1 cellular context compared by ENCODE assay signal in the genomic region with DNA sequence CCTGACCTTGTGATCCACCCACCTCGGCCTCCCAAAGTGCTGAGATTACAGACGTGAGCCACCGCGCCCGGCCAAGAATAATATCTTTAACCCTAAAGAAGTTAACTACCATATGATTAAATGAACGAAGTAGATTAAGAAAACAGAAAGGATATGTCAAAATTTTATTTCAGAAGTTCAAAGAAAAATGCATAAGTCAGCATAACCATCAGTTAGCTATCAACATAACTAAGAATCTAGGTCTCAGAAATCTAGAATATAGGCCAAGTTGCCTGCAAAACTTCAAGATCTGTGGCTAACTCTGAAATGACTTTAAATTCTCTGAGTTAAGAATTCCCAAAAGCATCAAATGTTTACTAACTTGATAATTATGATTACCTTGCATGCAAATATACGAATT.
TF ChIP-seq lines count a peak whose summit lies in the region.

No MANE protein-coding gene starts in this region.

TF ChIP-seq in K562, 482 proteins besides CTCF, POLR2A, EP300 and RAD21:
- TF ChIP-seq NFATC3 (IDR thresholded peaks at IDR 0.05) (no peak), BCL6 (CRISPR knock-in tag; IDR thresholded peaks at IDR 0.05) (no peak), MAFG (tag; conservative IDR thresholded peaks at IDR 0.05) (0 out of 2 replicates have a peak, but pooled peaks have one; percentile 11), C11orf30 (IDR thresholded peaks at IDR 0.05; ENCODE audit: low read depth) (peak; percentile 55; the same call in 1 of the 2 replicates), MAFK (IDR thresholded peaks at IDR 0.05; ENCODE audit: low read length) (peak; percentile 74), ERF (CRISPR knock-in tag; IDR thresholded peaks at IDR 0.05) (no peak), ZNF316 (IDR thresholded peaks at IDR 0.05) (peak; percentile 86), MAFF (IDR thresholded peaks at IDR 0.05; ENCODE audit: low read length) (peak; percentile 57)
- TF ChIP-seq, protein P1, sequence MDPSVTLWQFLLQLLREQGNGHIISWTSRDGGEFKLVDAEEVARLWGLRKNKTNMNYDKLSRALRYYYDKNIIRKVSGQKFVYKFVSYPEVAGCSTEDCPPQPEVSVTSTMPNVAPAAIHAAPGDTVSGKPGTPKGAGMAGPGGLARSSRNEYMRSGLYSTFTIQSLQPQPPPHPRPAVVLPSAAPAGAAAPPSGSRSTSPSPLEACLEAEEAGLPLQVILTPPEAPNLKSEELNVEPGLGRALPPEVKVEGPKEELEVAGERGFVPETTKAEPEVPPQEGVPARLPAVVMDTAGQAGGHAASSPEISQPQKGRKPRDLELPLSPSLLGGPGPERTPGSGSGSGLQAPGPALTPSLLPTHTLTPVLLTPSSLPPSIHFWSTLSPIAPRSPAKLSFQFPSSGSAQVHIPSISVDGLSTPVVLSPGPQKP (CRISPR knock-in tag; IDR thresholded peaks at IDR 0.05), result no peak
TF ChIP-seq in K562: peak in this region for 5.
